1 cellular context compared by ENCODE assay signal in genomic region chr1:64864018-64864945, GRCh38.
A peak's percentile ranks its signal among the peaks of the same experiment; 100 is the strongest.
TF ChIP-seq lines count a peak whose summit lies in the region.

No MANE protein-coding gene starts in this region.

TF ChIP-seq in K562, 482 proteins besides CTCF, POLR2A, EP300 and RAD21 (continued from another document):
- TF ChIP-seq CBX3 (IDR thresholded peaks at IDR 0.05; ENCODE audit: borderline replicate concordance in 1 of 2, low read length in 2 of 2) (peak in 1 of 2 experiments; percentile 97; a peak in 2 of 3 replicates), ARID3B (CRISPR knock-in tag; IDR thresholded peaks at IDR 0.05; ENCODE audit: borderline replicate concordance) (no peak), TAF7 (tag; IDR thresholded peaks at IDR 0.05) (no peak), ZNF766 (CRISPR knock-in tag; conservative IDR thresholded peaks at IDR 0.05) (peak; percentile 92), FOXM1 (IDR thresholded peaks at IDR 0.05; ENCODE audit: low read depth) (peak; percentile 91), FOXM1 (CRISPR knock-in tag; IDR thresholded peaks at IDR 0.05; ENCODE audit: low read depth) (no peak), RHOXF2B (CRISPR knock-in tag; conservative IDR thresholded peaks at IDR 0.05) (no peak), CBFA2T2 (conservative IDR thresholded peaks at IDR 0.05) (peak; percentile 95), ZNF76 (CRISPR knock-in tag; IDR thresholded peaks at IDR 0.05; ENCODE audit: borderline replicate concordance) (no peak), CREB3L1 (IDR thresholded peaks at IDR 0.05; ENCODE audit: borderline replicate concordance, low read depth) (peak; percentile 81), PHF8 (IDR thresholded peaks at IDR 0.05; ENCODE audit: borderline replicate concordance, low read length) (peak; percentile 25; the same call in 1 of the 2 replicates), POLR2AphosphoS2 (IDR thresholded peaks at IDR 0.05; ENCODE audit: low read length) (no peak; the same call in 1 of the 2 replicates), ZNF316 (IDR thresholded peaks at IDR 0.05) (no peak), ZNF655 (CRISPR knock-in tag; IDR thresholded peaks at IDR 0.05) (no peak), KAT8 (IDR thresholded peaks at IDR 0.05; ENCODE audit: low read depth) (no peak), ZNF232 (CRISPR knock-in tag; IDR thresholded peaks at IDR 0.05) (no peak), ZNF280A (IDR thresholded peaks at IDR 0.05; ENCODE audit: low read depth, partially characterized antibody) (no peak), PURB (CRISPR knock-in tag; IDR thresholded peaks at IDR 0.05; ENCODE audit: low read depth) (no peak), KDM2B (CRISPR knock-in tag; IDR thresholded peaks at IDR 0.05) (no peak), EP400 (IDR thresholded peaks at IDR 0.05) (peak; percentile 83), CBFA2T3 (IDR thresholded peaks at IDR 0.05) (peak; percentile 98), STAT5A (IDR thresholded peaks at IDR 0.05; ENCODE audit: borderline replicate concordance, low read length) (peak; percentile 87), ZNF717 (CRISPR knock-in tag; IDR thresholded peaks at IDR 0.05) (no peak)
- TF ChIP-seq, protein P1, sequence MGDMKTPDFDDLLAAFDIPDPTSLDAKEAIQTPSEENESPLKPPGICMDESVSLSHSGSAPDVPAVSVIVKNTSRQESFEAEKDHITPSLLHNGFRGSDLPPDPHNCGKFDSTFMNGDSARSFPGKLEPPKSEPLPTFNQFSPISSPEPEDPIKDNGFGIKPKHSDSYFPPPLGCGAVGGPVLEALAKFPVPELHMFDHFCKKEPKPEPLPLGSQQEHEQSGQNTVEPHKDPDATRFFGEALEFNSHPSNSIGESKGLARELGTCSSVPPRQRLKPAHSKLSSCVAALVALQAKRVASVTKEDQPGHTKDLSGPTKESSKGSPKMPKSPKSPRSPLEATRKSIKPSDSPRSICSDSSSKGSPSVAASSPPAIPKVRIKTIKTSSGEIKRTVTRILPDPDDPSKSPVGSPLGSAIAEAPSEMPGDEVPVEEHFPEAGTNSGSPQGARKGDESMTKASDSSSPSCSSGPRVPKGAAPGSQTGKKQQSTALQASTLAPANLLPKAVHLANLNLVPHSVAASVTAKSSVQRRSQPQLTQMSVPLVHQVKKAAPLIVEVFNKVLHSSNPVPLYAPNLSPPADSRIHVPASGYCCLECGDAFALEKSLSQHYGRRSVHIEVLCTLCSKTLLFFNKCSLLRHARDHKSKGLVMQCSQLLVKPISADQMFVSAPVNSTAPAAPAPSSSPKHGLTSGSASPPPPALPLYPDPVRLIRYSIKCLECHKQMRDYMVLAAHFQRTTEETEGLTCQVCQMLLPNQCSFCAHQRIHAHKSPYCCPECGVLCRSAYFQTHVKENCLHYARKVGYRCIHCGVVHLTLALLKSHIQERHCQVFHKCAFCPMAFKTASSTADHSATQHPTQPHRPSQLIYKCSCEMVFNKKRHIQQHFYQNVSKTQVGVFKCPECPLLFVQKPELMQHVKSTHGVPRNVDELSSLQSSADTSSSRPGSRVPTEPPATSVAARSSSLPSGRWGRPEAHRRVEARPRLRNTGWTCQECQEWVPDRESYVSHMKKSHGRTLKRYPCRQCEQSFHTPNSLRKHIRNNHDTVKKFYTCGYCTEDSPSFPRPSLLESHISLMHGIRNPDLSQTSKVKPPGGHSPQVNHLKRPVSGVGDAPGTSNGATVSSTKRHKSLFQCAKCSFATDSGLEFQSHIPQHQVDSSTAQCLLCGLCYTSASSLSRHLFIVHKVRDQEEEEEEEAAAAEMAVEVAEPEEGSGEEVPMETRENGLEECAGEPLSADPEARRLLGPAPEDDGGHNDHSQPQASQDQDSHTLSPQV (IDR thresholded peaks at IDR 0.05), result peak; percentile 67; the same call in 1 of the 2 replicates
- TF ChIP-seq, protein P2, sequence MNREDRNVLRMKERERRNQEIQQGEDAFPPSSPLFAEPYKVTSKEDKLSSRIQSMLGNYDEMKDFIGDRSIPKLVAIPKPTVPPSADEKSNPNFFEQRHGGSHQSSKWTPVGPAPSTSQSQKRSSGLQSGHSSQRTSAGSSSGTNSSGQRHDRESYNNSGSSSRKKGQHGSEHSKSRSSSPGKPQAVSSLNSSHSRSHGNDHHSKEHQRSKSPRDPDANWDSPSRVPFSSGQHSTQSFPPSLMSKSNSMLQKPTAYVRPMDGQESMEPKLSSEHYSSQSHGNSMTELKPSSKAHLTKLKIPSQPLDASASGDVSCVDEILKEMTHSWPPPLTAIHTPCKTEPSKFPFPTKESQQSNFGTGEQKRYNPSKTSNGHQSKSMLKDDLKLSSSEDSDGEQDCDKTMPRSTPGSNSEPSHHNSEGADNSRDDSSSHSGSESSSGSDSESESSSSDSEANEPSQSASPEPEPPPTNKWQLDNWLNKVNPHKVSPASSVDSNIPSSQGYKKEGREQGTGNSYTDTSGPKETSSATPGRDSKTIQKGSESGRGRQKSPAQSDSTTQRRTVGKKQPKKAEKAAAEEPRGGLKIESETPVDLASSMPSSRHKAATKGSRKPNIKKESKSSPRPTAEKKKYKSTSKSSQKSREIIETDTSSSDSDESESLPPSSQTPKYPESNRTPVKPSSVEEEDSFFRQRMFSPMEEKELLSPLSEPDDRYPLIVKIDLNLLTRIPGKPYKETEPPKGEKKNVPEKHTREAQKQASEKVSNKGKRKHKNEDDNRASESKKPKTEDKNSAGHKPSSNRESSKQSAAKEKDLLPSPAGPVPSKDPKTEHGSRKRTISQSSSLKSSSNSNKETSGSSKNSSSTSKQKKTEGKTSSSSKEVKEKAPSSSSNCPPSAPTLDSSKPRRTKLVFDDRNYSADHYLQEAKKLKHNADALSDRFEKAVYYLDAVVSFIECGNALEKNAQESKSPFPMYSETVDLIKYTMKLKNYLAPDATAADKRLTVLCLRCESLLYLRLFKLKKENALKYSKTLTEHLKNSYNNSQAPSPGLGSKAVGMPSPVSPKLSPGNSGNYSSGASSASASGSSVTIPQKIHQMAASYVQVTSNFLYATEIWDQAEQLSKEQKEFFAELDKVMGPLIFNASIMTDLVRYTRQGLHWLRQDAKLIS (CRISPR knock-in tag; IDR thresholded peaks at IDR 0.05), result peak; percentile 80
TF ChIP-seq in K562: peak in this region for 175.
